In genomic region chr4:180951312-180951711, GRCh38 we compare ENCODE assay signal across 31 cellular contexts.
"Had no signal": no experiment of that assay in that cellular context is flagged by ENCODE, and none has a peak within 500 bp of the region (broad histone marks: within the 10 kb centered on the region; RNA-seq: fewer than 3 reads in every experiment).

No MANE protein-coding gene starts in this region.

- ATAC-seq: activated naive CD4-positive, alpha-beta T cell treated with anti-CD3 and anti-CD28 coated beads, Interleukin-2, amount 50 U/mL, for 72 hours; activated naive CD8-positive, alpha-beta T cell treated with anti-CD3 and anti-CD28 coated beads, Interleukin-2, amount 50 U/mL, for 24 hours; activated T-cell treated with anti-CD3 and anti-CD28 coated beads, Interleukin-2, amount 50 U/mL, for 4 hours; activated T-cell treated with anti-CD3 and anti-CD28 coated beads, Interleukin-2, amount 50 U/mL, for 72 hours; activated T-helper 17 cell treated with anti-CD3 and anti-CD28 coated beads, Interleukin-2, amount 50 U/mL, for 72 hours; body of pancreas had no signal

- H3K4me3 ChIP-seq: adrenal gland, ascending aorta, body of pancreas, breast epithelium, cardiac muscle cell had no signal

- DNase-seq: activated effector memory CD4-positive, alpha-beta T cell treated with anti-CD3 and anti-CD28 coated beads, Interleukin-2, amount 50 U/mL, for 16 hours; activated effector memory CD4-positive, alpha-beta T cell treated with Interleukin-2 at 50 U/mL for 16 hours; activated gamma-delta T cell; activated gamma-delta T cell treated with Interleukin-2 at 50 U/mL for 16 hours; activated naive CD4-positive, alpha-beta T cell; activated naive CD4-positive, alpha-beta T cell treated with anti-CD3 and anti-CD28 coated beads for 36 hours; activated naive CD4-positive, alpha-beta T cell treated with anti-CD3 and anti-CD28 coated beads, Interleukin-2, amount 10 ng/mL, durations not matched to agents 7 days and 5 days; activated naive CD4-positive, alpha-beta T cell treated with anti-CD3 and anti-CD28 coated beads, Interleukin-2, amount 50 U/mL, for 16 hours; activated naive CD4-positive, alpha-beta T cell treated with Interleukin-2 at 50 U/mL for 16 hours; activated naive CD8-positive, alpha-beta T cell treated with anti-CD3 and anti-CD28 coated beads for 36 hours; activated naive CD8-positive, alpha-beta T cell treated with anti-CD3 and anti-CD28 coated beads, Interleukin-2, amount 10 ng/mL, durations not matched to agents 7 days and 5 days; activated naive CD8-positive, alpha-beta T cell treated with anti-CD3 and anti-CD28 coated beads, Interleukin-2, amount 50 U/mL, for 24 hours; activated T-cell treated with anti-CD3 and anti-CD28 coated beads, Interleukin-2, amount 50 U/mL, for 24 hours; activated T-cell treated with anti-CD3 and anti-CD28 coated beads, Interleukin-2, amount 50 U/mL, for 4 hours; activated T-cell treated with anti-CD3 and anti-CD28 coated beads, Interleukin-2, amount 50 U/mL, for 48 hours; activated T-cell treated with anti-CD3 and anti-CD28 coated beads, Interleukin-2, amount 50 U/mL, for 72 hours; adrenal gland; amniotic stem cell; amygdala; anterior cingulate cortex; aorta; body of pancreas; brain microvascular endothelial cell; caudate nucleus; central memory CD4-positive, alpha-beta T cell; cerebellar nuclear complex had no signal
